In genomic region chr9:101849102-101849707, GRCh38 we compare ENCODE assay signal across 1 cellular context.
TF ChIP-seq lines count a peak whose summit lies in the region.

No MANE protein-coding gene starts in this region.

TF ChIP-seq in H1, 55 proteins besides CTCF, POLR2A, EP300 and RAD21 (continued from another document):
- TF ChIP-seq, protein P1, sequence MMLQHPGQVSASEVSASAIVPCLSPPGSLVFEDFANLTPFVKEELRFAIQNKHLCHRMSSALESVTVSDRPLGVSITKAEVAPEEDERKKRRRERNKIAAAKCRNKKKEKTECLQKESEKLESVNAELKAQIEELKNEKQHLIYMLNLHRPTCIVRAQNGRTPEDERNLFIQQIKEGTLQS (IDR thresholded peaks at IDR 0.05; ENCODE audit: insufficient read depth, low read depth, low read length), result no peak
- TF ChIP-seq BACH1 (IDR thresholded peaks at IDR 0.05; ENCODE audit: low read length), result no peak
- TF ChIP-seq JUND (IDR thresholded peaks at IDR 0.05; ENCODE audit: low read length), result no peak
TF ChIP-seq in H1: peak in this region for 1.
